In the genomic region with DNA sequence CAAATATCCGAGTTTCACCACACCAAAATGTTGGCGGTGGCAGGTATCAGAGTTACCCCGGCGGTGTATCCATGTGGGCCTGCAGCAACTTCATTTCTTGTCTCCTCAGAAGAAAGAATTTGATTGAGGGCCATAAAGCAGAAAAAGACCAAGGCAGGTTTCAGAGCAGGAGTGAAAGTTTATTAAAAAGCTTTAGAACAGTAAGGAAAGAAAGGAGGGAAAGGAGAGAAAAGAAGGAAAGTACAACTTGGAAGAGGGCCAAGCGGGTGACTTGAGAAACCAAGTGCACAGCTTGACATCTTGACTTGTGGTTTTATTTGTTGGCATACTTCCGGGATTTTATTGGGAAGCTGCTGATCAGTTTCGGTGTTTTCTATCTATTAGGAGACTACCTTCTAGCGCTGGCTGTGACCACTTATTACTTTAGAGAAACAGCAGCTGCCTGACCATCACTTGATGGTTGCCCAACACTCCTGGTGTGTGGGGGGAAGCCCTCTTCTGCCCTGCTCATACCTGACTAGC, we compare ENCODE assay signal across 12 cellular contexts.
"Had no signal": no experiment of that assay in that cellular context is flagged by ENCODE, and none has a peak within 500 bp of the region (broad histone marks: within the 10 kb centered on the region; RNA-seq: fewer than 3 reads in every experiment).

No MANE protein-coding gene starts in this region.

- H2AFZ ChIP-seq: parathyroid adenoma had no signal

- H3K4me1 ChIP-seq: gastroesophageal sphincter, parathyroid adenoma had no signal

- H3K36me3 ChIP-seq: brain microvascular endothelial cell, gastroesophageal sphincter had no signal

- H3K27ac ChIP-seq: brain microvascular endothelial cell, epithelial cell of prostate, gastroesophageal sphincter, parathyroid adenoma had no signal

- H3K9ac ChIP-seq: parathyroid adenoma had no signal

- H3K4me3 ChIP-seq: gastroesophageal sphincter had no signal

- H3K27me3 ChIP-seq: brain microvascular endothelial cell, gastroesophageal sphincter had no signal

- DNase-seq: activated CD4-positive, alpha-beta T cell treated with anti-CD3 and anti-CD28 coated beads, Interleukin-2, amount 50 U/mL, for 4 hours; activated CD4-positive, CD25-positive, alpha-beta regulatory T cell treated with anti-CD3 and anti-CD28 coated beads, Interleukin-2, amount 50 U/mL, for 72 hours; activated CD8-positive, alpha-beta memory T cell treated with anti-CD3 and anti-CD28 coated beads, Interleukin-2, amount 10 ng/mL, durations not matched to agents 7 days and 5 days; activated effector memory CD4-positive, alpha-beta T cell treated with anti-CD3 and anti-CD28 coated beads, Interleukin-2, amount 50 U/mL, for 16 hours; activated T-cell treated with anti-CD3 and anti-CD28 coated beads, Interleukin-2, amount 50 U/mL, for 4 hours; brain microvascular endothelial cell; effector memory CD8-positive, alpha-beta T cell; retina; stimulated activated CD4-positive, alpha-beta T cell treated with anti-CD3 and anti-CD28 coated beads, Interleukin-4, amount 100 ng/mL, for 1 hour had no signal

- H3K79me2 ChIP-seq: parathyroid adenoma had no signal

- H3K9me3 ChIP-seq: gastroesophageal sphincter had no signal
